Comparison of ENCODE assay signal across 19 cellular contexts in the genomic region with DNA sequence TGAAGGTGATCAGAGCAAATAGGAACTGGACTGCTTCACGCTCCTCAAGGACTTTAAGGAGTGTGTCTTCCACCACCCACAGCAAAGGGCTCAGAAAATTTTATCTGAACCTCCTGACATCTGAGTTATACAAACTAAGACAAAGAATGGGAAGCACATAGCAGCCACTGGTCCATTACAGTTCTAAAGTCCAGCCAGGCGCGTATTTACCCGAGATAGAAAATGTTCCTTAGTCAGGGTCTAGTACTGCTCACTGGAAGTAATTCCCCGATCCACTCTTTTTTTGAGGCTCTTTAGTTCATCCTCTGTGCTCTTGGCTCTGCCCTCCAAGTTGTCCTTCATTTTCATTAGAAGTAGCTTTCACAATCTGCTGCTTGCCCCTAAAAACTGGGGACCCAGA.
DNase-seq lines count a peak whose midpoint lies in the region; ATAC-seq, FAIRE-seq and TF ChIP-seq lines count a peak whose summit lies in the region.
"Had no signal": no experiment of that assay in that cellular context is flagged by ENCODE, and none has a peak within 500 bp of the region (broad histone marks: within the 10 kb centered on the region; RNA-seq: fewer than 3 reads in every experiment).

No MANE protein-coding gene starts in this region.

- TF ChIP-seq RAD21 in H1 (IDR thresholded peaks at IDR 0.05 in 1 of 2, conservative IDR thresholded peaks at IDR 0.05 in 1 of 2; ENCODE audit: low read depth in 2 of 2, low read length in 2 of 2) (no peak), liver (IDR thresholded peaks at IDR 0.05) (no peak)

- H2BK12ac ChIP-seq in H1 (ENCODE audit: low read depth, low read length): no peak overlapping the region

- H3K4ac ChIP-seq in H1 (replicated peaks; ENCODE audit: insufficient read length, low read depth, low read length): no peak overlapping the region

- no peaks in the 10 kb centered on the region for H3K23me2 ChIP-seq in H1 (ENCODE audit: low read depth, low read length)

- H3K4me3 ChIP-seq in ACC112 (ENCODE audit: low read depth, low read length): no peak overlapping the region
- H3K4me3 ChIP-seq in H1 (ENCODE audit: extremely low read depth in 1 of 4, insufficient read depth in 2 of 4, low read depth in 3 of 4, low read length in 4 of 4): no peak overlapping the region
- peak overlapping the region in 1 of 3 donors; percentile 28 for H3K4me3 ChIP-seq in liver (ENCODE audit: low read depth in 1 of 3, low read length in 3 of 3)
- H3K4me3 ChIP-seq in osteoblast (ENCODE audit: insufficient read depth, low read length): no peak overlapping the region
- H3K4me3 ChIP-seq: A549, BLaER1, GM12878, HAP-1 had no signal

- WGBS in H1 (ENCODE audit: extremely low coverage in 1 of 2, insufficient coverage in 1 of 2, insufficient read length in 1 of 2, insufficient replicate concordance in 2 of 2, low coverage in 1 of 2, low lambda C conversion rate in 2 of 2, missing lambda C conversion rate in 1 of 2), 2 experiments: 86% methylated on average over 5 of the region's 5 CpGs; no CpG with 5 or more reads in 1 of the 2 experiments
- 62% methylated on average over 5 of the region's 5 CpGs for WGBS in liver

- TF ChIP-seq EP300 in H1 (IDR thresholded peaks at IDR 0.05; ENCODE audit: borderline replicate concordance in 1 of 2, low read depth in 2 of 2, low read length in 2 of 2): no peak

- H3K79me2 ChIP-seq in ACC112 (ENCODE audit: control insufficient read depth, insufficient read depth, low read length, unreplicated experiment) (no peaks in the 10 kb centered on the region), H1 (ENCODE audit: control insufficient read depth in 1 of 2, insufficient read depth in 2 of 2, low read length in 2 of 2) (no peaks in the 10 kb centered on the region), osteoblast (ENCODE audit: insufficient read depth, low read length) (no peaks in the 10 kb centered on the region)

- H2BK20ac ChIP-seq in H1 (ENCODE audit: low read length): no peak overlapping the region

- H3K36me3 ChIP-seq in ACC112 (ENCODE audit: insufficient read depth, low read length): no peaks in the 10 kb centered on the region
- no peaks in the 10 kb centered on the region for H3K36me3 ChIP-seq in H1 (ENCODE audit: control insufficient read depth in 2 of 4, insufficient read depth in 4 of 4, low read length in 3 of 4)
- no peaks in the 10 kb centered on the region for H3K36me3 ChIP-seq in liver (ENCODE audit: control insufficient read depth in 4 of 4, insufficient read depth in 3 of 4, low read depth in 1 of 4, low read length in 3 of 4)
- H3K36me3 ChIP-seq in osteoblast (ENCODE audit: insufficient read depth, low read length): no peaks in the 10 kb centered on the region
- H3K36me3 ChIP-seq: BLaER1, HAP-1 had no signal

- DNase-seq in H1 (ENCODE audit: low read depth in 1 of 2, low spot score in 2 of 2): no peak
- DNase-seq in osteoblast (ENCODE audit: insufficient read length, low spot score, missing footprints): peak; percentile 43
- no peak for DNase-seq in DMS53 treated with DMSO at 0.1 percent for 48 hours (lab: John Stamatoyannopoulos, UW; ENCODE audit: unreplicated experiment)
- no peak for DNase-seq in C1 segment of cervical spinal cord (lab: John Stamatoyannopoulos, UW)
- DNase-seq: Calu3; CD8-positive, alpha-beta T cell; DND-41; EL; GOT3; KBM-7 had no signal

- H2AK5ac ChIP-seq in H1 (ENCODE audit: low read depth, low read length): no peak overlapping the region

- H4K5ac ChIP-seq in H1 (ENCODE audit: insufficient read length, low read depth, low read length): no peak overlapping the region

- no peak overlapping the region for H3K18ac ChIP-seq in H1 (ENCODE audit: extremely low read depth, low read length)

- H3K27me3 ChIP-seq in ACC112 (ENCODE audit: insufficient read depth, low read length) (no peaks in the 10 kb centered on the region), H1 (replicated peaks in 1 of 4; ENCODE audit: control insufficient read depth in 3 of 4, extremely low read depth in 1 of 4, insufficient read depth in 3 of 4, low read length in 3 of 4) (no peaks in the 10 kb centered on the region), liver (ENCODE audit: control insufficient read depth in 4 of 4, insufficient read depth in 4 of 4, low read length in 3 of 4) (no peaks in the 10 kb centered on the region), osteoblast (ENCODE audit: insufficient read depth, low read length) (peaks cover 7% of the 10 kb centered on the region)
- H3K27me3 ChIP-seq: BLaER1 had no signal

- H3K4me1 ChIP-seq in ACC112 (ENCODE audit: control insufficient read depth, insufficient read depth, low read length, unreplicated experiment) (no peaks in the 10 kb centered on the region), H1 (replicated peaks in 1 of 4; ENCODE audit: control insufficient read depth in 3 of 4, insufficient read depth in 4 of 4, low read length in 3 of 4) (peaks cover 0 to 4% (median 0%) of the 10 kb centered on the region in 4 experiments; a peak in 1 of 7 replicates), liver (ENCODE audit: control insufficient read depth in 4 of 4, insufficient read depth in 4 of 4, low read length in 3 of 4) (peaks cover 0 to 6% (median 2%) of the 10 kb centered on the region in 4 donors), osteoblast (ENCODE audit: insufficient read depth, low read length) (no peaks in the 10 kb centered on the region)
- H3K4me1 ChIP-seq: A549, BLaER1 had no signal

- H2AFZ ChIP-seq in ACC112 (ENCODE audit: low read length, unreplicated experiment) (peak overlapping the region; percentile 56), H1 (ENCODE audit: low read length) (peak overlapping the region; percentile 86; the same call in 1 of the 2 replicates), osteoblast (ENCODE audit: low read length) (no peak overlapping the region)

- H3K4me2 ChIP-seq in H1 (ENCODE audit: insufficient read depth in 1 of 2, low read depth in 2 of 2, low read length in 2 of 2) (no peak overlapping the region), osteoblast (ENCODE audit: insufficient read depth, low read length) (no peak overlapping the region)
- H3K4me2 ChIP-seq: A549, BLaER1 had no signal

- H4K91ac ChIP-seq in H1 (replicated peaks; ENCODE audit: insufficient read length, low read length): no peak overlapping the region

- no peak overlapping the region for H2BK5ac ChIP-seq in H1 (ENCODE audit: low read depth, low read length)

- no peak for ATAC-seq in HG03457 (IDR thresholded peaks at IDR 0.05; ENCODE audit: unreplicated experiment)
- ATAC-seq: A549; CD8-positive, alpha-beta T cell; GM12878 had no signal

- H3K27ac ChIP-seq in ACC112 (ENCODE audit: low read depth, low read length) (no peak overlapping the region), H1 (ENCODE audit: low read depth, low read length) (no peak overlapping the region), liver (ENCODE audit: low read depth in 1 of 2, low read length in 2 of 2) (no peak overlapping the region), osteoblast (ENCODE audit: low read depth, low read length) (no peak overlapping the region)
- H3K27ac ChIP-seq: 22Rv1, A549, BLaER1 had no signal

- POLR2A ChIA-PET in H1 (lab: Charles Lee; ENCODE audit: partially characterized antibody): interaction anchor here (0.5 kb wide), 1 partner anchor 309 kb away, joined by 3 read pairs; no protein-coding TSS in a partner anchor

- H4K20me1 ChIP-seq in H1 (replicated peaks in 1 of 2; ENCODE audit: control insufficient read depth in 1 of 2, insufficient read depth in 2 of 2, low read length in 2 of 2): no peaks in the 10 kb centered on the region
- H4K20me1 ChIP-seq in osteoblast (ENCODE audit: insufficient read depth, low read length): no peaks in the 10 kb centered on the region
- H4K20me1 ChIP-seq: BLaER1 had no signal

- no peak overlapping the region for H3K23ac ChIP-seq in H1 (ENCODE audit: insufficient read length)

- no peaks in the 10 kb centered on the region for H3K79me1 ChIP-seq in H1 (ENCODE audit: low read depth, low read length)

- H3K9me3 ChIP-seq in H1 (ENCODE audit: insufficient read depth in 2 of 2, low read depth in 1 of 2, low read length in 1 of 2): no peaks in the 10 kb centered on the region
- H3K9me3 ChIP-seq in liver (ENCODE audit: control insufficient read depth in 4 of 4, low read length in 3 of 4): no peaks in the 10 kb centered on the region
- H3K9me3 ChIP-seq in osteoblast (ENCODE audit: low read depth, low read length): no peaks in the 10 kb centered on the region
- H3K9me3 ChIP-seq: A549, BLaER1, HAP-1 had no signal

- no peak overlapping the region for H3K56ac ChIP-seq in H1 (replicated peaks; ENCODE audit: insufficient read length, low read depth, low read length)

- H3K14ac ChIP-seq in H1 (ENCODE audit: insufficient read length): no peak overlapping the region

- H2BK15ac ChIP-seq in H1 (ENCODE audit: low read length): no peak overlapping the region

- H2BK120ac ChIP-seq in H1 (replicated peaks; ENCODE audit: low read depth, low read length): no peak overlapping the region

- CTCF ChIA-PET in H1 (lab: Charles Lee; ENCODE audit: partially characterized antibody): no interaction called here

- no peak for FAIRE-seq in H1 (lab: Jason Lieb, UNC)
- FAIRE-seq: A549, GM12878, HTR-8/SVneo had no signal

- TF ChIP-seq CTCF in H1 (IDR thresholded peaks at IDR 0.05; ENCODE audit: control extremely low read depth in 1 of 3, insufficient read depth in 1 of 3, low read depth in 1 of 3, low read length in 3 of 3): no peak
- TF ChIP-seq CTCF in liver (IDR thresholded peaks at IDR 0.05; ENCODE audit: low read depth, low read length, missing input control): no peak
- TF ChIP-seq CTCF in osteoblast (IDR thresholded peaks at IDR 0.05; ENCODE audit: extremely low read depth, low read depth, low read length): no peak

- no peak overlapping the region for H3K9ac ChIP-seq in H1 (replicated peaks in 1 of 4; ENCODE audit: extremely low read depth in 1 of 4, low read depth in 3 of 4, low read length in 3 of 4)
- peak overlapping the region in 1 of 2 donors; percentile 13 for H3K9ac ChIP-seq in liver (ENCODE audit: low read depth in 1 of 2, low read length in 2 of 2)
- H3K9ac ChIP-seq: BLaER1 had no signal

- no peak overlapping the region for H4K8ac ChIP-seq in H1 (ENCODE audit: extremely low read depth, insufficient read depth, low read length)

- TF ChIP-seq POLR2A in H1 (IDR thresholded peaks at IDR 0.05; ENCODE audit: control extremely low read depth in 1 of 2, low read depth in 2 of 2, low read length in 2 of 2): no peak

TF ChIP-seq in H1, 55 proteins besides CTCF, POLR2A, EP300 and RAD21 (continues in another document):
- TF ChIP-seq TEAD4 (IDR thresholded peaks at IDR 0.05; ENCODE audit: low read depth, low read length) (no peak), TCF12 (IDR thresholded peaks at IDR 0.05; ENCODE audit: low read depth, low read length) (no peak)

TF ChIP-seq in liver, 16 proteins besides CTCF, POLR2A, EP300 and RAD21:
- TF ChIP-seq FOXA1 (IDR thresholded peaks at IDR 0.05) (no peak), EGR1 (IDR thresholded peaks at IDR 0.05; ENCODE audit: low read depth in 2 of 2) (no peak), MAX (IDR thresholded peaks at IDR 0.05) (no peak), HNF4A (conservative IDR thresholded peaks at IDR 0.05) (peak; percentile 15 to 32), TAF1 (conservative IDR thresholded peaks at IDR 0.05) (no peak)
